31 cellular contexts compared by ENCODE assay signal in genomic region chr5:80937591-80937990, GRCh38. TPM values are rescaled to one million over a fixed set of nuclear protein-coding genes. Genes with fewer than 3 reads are reported as not detected.
A peak's percentile ranks its signal among the peaks of the same experiment; 100 is the strongest.
DNase-seq lines count a peak whose midpoint lies in the region; ATAC-seq and TF ChIP-seq lines count a peak whose summit lies in the region.
"Had no signal": no experiment of that assay in that cellular context is flagged by ENCODE, and none has a peak within 500 bp of the region (broad histone marks: within the 10 kb centered on the region; RNA-seq: fewer than 3 reads in every experiment).

No MANE protein-coding gene starts in this region.

- no peak overlapping the region for H3K4ac ChIP-seq in IMR-90 (ENCODE audit: low read depth, low read length)

- peaks cover under 1% of the 10 kb centered on the region for H3K9me3 Mint-ChIP-seq in nephron
- no peaks in the 10 kb centered on the region for H3K9me3 Mint-ChIP-seq in stimulated activated effector memory CD8-positive, alpha-beta T cell treated with anti-CD3 and anti-CD28 coated beads, Interleukin-12 subunit alpha, Interleukin-12 subunit beta, amount 100 ng/mL, for 72 hours
- H3K9me3 Mint-ChIP-seq: activated CD8-positive, alpha-beta T cell treated with anti-CD3 and anti-CD28 coated beads for 36 hours; neural crest cell had no signal

- CTCF ChIA-PET in IMR-90 (lab: Yijun Ruan, JAX) = no interaction called here

- no peak overlapping the region for H2AK9ac ChIP-seq in IMR-90 (replicated peaks; ENCODE audit: low read depth, low read length, poor library complexity)

- H3K36me3 ChIP-seq in IMR-90 (ENCODE audit: control insufficient read depth, insufficient read depth, low read length) = no peaks in the 10 kb centered on the region
- H3K36me3 ChIP-seq: breast epithelium, right lobe of liver, stomach, tibial artery had no signal

- no TSS peak for BruUV-seq in IMR-90 (replicated peaks; lab: Mats Ljungman, UMichigan)

- H3K4me3 ChIP-seq in IMR-90 (ENCODE audit: insufficient read depth, low read depth, low read length) (no peak overlapping the region), astrocyte of the spinal cord (ENCODE audit: low read depth, low read length) (no peak overlapping the region)
- H3K4me3 ChIP-seq: breast epithelium, GM23338, mucosa of descending colon, right lobe of liver, stomach, tibial artery had no signal

- no peak overlapping the region for H2BK20ac ChIP-seq in IMR-90 (ENCODE audit: low read depth, low read length)

- H3K4me3 Mint-ChIP-seq in nephron = no peak overlapping the region
- H3K4me3 Mint-ChIP-seq in stimulated activated effector memory CD8-positive, alpha-beta T cell treated with anti-CD3 and anti-CD28 coated beads, Interleukin-12 subunit alpha, Interleukin-12 subunit beta, amount 100 ng/mL, for 72 hours = no peak overlapping the region
- H3K4me3 Mint-ChIP-seq: activated CD8-positive, alpha-beta T cell treated with anti-CD3 and anti-CD28 coated beads for 36 hours; CD4-positive, CD25-positive, alpha-beta regulatory T cell; GM23338; IgD-negative memory B cell; neural crest cell had no signal

- ATAC-seq in IMR-90 (ENCODE audit: low read depth) (peak; percentile 72), HG03565 (IDR thresholded peaks at IDR 0.05; ENCODE audit: unreplicated experiment) (no peak)
- no peak for ATAC-seq in stimulated activated effector memory CD8-positive, alpha-beta T cell treated with anti-CD3 and anti-CD28 coated beads, Interleukin-12 subunit alpha, Interleukin-12 subunit beta, amount 100 ng/mL, for 72 hours
- ATAC-seq: activated CD8-positive, alpha-beta T cell treated with anti-CD3 and anti-CD28 coated beads for 36 hours; GM23338; mucosa of descending colon; right lobe of liver had no signal

- H4K8ac ChIP-seq in IMR-90 (ENCODE audit: low read depth in 2 of 2, low read length in 2 of 2) = no peak overlapping the region

- no peaks in the 10 kb centered on the region for H3K27me3 ChIP-seq in IMR-90 (ENCODE audit: control insufficient read depth, insufficient read depth, low read length)
- H3K27me3 ChIP-seq: breast epithelium, right lobe of liver, stomach, tibial artery had no signal

- POLR2A ChIA-PET in IMR-90 (lab: Charles Lee; ENCODE audit: unreplicated experiment) = no interaction called here

- no peaks in the 10 kb centered on the region for H3K36me3 Mint-ChIP-seq in nephron (ENCODE audit: low read depth)
- no peaks in the 10 kb centered on the region for H3K36me3 Mint-ChIP-seq in stimulated activated effector memory CD8-positive, alpha-beta T cell treated with anti-CD3 and anti-CD28 coated beads, Interleukin-12 subunit alpha, Interleukin-12 subunit beta, amount 100 ng/mL, for 72 hours
- H3K36me3 Mint-ChIP-seq: IgD-negative memory B cell had no signal

- WGBS in IMR-90 (ENCODE audit: extremely low coverage in 2 of 2, insufficient read length in 1 of 2), 2 experiments = no CpG with 5 or more reads among the region's 6 CpGs

- no peak overlapping the region for H3K14ac ChIP-seq in IMR-90 (replicated peaks; ENCODE audit: low read depth, low read length)

- TF ChIP-seq CTCF in IMR-90 (conservative IDR thresholded peaks at IDR 0.05; ENCODE audit: low read depth, low read length) (no peak), astrocyte of the spinal cord (IDR thresholded peaks at IDR 0.05; ENCODE audit: low read depth, low read length) (no peak), nephron (IDR thresholded peaks at IDR 0.05; ENCODE audit: unreplicated experiment in 3 of 3) (no peak)

- no peak overlapping the region for H2BK5ac ChIP-seq in IMR-90 (ENCODE audit: low read depth, low read length, poor library complexity, severe bottlenecking)

- no peak for TF ChIP-seq POLR2A in IMR-90 (IDR thresholded peaks at IDR 0.05; ENCODE audit: low read depth, low read length)

- H4K20me1 ChIP-seq in IMR-90 (ENCODE audit: insufficient read depth, low read length) = no peaks in the 10 kb centered on the region

- no peak overlapping the region for H3K9ac ChIP-seq in IMR-90 (ENCODE audit: low read depth, low read length)

- no peak overlapping the region for H3K23ac ChIP-seq in IMR-90 (ENCODE audit: low read depth, low read length)

- no peaks in the 10 kb centered on the region for H3K79me1 ChIP-seq in IMR-90 (ENCODE audit: low read depth in 1 of 2, low read length in 2 of 2)

- H3K27me3 Mint-ChIP-seq in nephron (ENCODE audit: low read depth) = peaks cover 5% of the 10 kb centered on the region
- H3K27me3 Mint-ChIP-seq: activated CD8-positive, alpha-beta T cell treated with anti-CD3 and anti-CD28 coated beads for 36 hours; CD4-positive, CD25-positive, alpha-beta regulatory T cell had no signal

- H4K5ac ChIP-seq in IMR-90 (ENCODE audit: low read depth, low read length) = no peak overlapping the region

- dilution Hi-C loops in IMR-90 (cut with HindIII; ENCODE audit: low sequenced_read_pairs, unreplicated experiment) = no loop called here

- peaks cover 2% of the 10 kb centered on the region; the same call in 1 of the 2 replicates for H3K4me1 ChIP-seq in IMR-90 (ENCODE audit: control insufficient read depth, insufficient read depth, low read length)
- H3K4me1 ChIP-seq: breast epithelium, right lobe of liver, stomach, tibial artery had no signal

- H3K56ac ChIP-seq in IMR-90 (ENCODE audit: extremely low read depth, insufficient read depth, low read length) = no peak overlapping the region

- TF ChIP-seq RAD21 in IMR-90 (IDR thresholded peaks at IDR 0.05; ENCODE audit: low read length) = no peak

- no peak overlapping the region for H2BK120ac ChIP-seq in IMR-90 (ENCODE audit: low read depth, low read length)

- peaks cover 6% of the 10 kb centered on the region for H3K4me1 Mint-ChIP-seq in nephron
- H3K4me1 Mint-ChIP-seq in stimulated activated effector memory CD8-positive, alpha-beta T cell treated with anti-CD3 and anti-CD28 coated beads, Interleukin-12 subunit alpha, Interleukin-12 subunit beta, amount 100 ng/mL, for 72 hours = peaks cover 11% of the 10 kb centered on the region
- H3K4me1 Mint-ChIP-seq: IgD-negative memory B cell, neural crest cell had no signal

- no peak overlapping the region for H3K27ac ChIP-seq in IMR-90 (ENCODE audit: insufficient read depth, low read length)
- H3K27ac ChIP-seq: breast epithelium, HL-60, right lobe of liver, stomach, tibial artery had no signal

- no peak overlapping the region for H3K18ac ChIP-seq in IMR-90 (ENCODE audit: low read depth, low read length)

- H4K91ac ChIP-seq in IMR-90 (ENCODE audit: insufficient read depth, low read depth, low read length) = no peak overlapping the region

- no peak overlapping the region for H3K4me2 ChIP-seq in IMR-90 (ENCODE audit: low read depth, low read length)
- H3K4me2 ChIP-seq: GM23338 had no signal

- H3K9me3 ChIP-seq in IMR-90 (ENCODE audit: control insufficient read depth, insufficient read depth, low read length) = no peaks in the 10 kb centered on the region
- H3K9me3 ChIP-seq: breast epithelium, mucosa of descending colon, right lobe of liver, stomach, tibial artery had no signal

- intact Hi-C loops in IMR-90 (cut with micrococcal nuclease) = no loop called here

- H2AFZ ChIP-seq in IMR-90 (replicated peaks; ENCODE audit: low read length, poor library complexity) = peak overlapping the region; percentile 39
- H2AFZ ChIP-seq: GM23338 had no signal

- H3K9me1 ChIP-seq in IMR-90 (ENCODE audit: insufficient read depth, low read length) = no peaks in the 10 kb centered on the region

- in situ Hi-C loops in IMR-90 (cut with MboI; ENCODE audit: low sequenced_read_pairs) (no loop called here), astrocyte of the spinal cord (cut with HindIII; ENCODE audit: low sequenced_read_pairs) (no loop called here)

- peak overlapping the region; percentile 6 to 79 (median 47) for H3K27ac Mint-ChIP-seq in nephron
- no peak overlapping the region for H3K27ac Mint-ChIP-seq in stimulated activated effector memory CD8-positive, alpha-beta T cell treated with anti-CD3 and anti-CD28 coated beads, Interleukin-12 subunit alpha, Interleukin-12 subunit beta, amount 100 ng/mL, for 72 hours
- H3K27ac Mint-ChIP-seq: activated CD8-positive, alpha-beta T cell treated with anti-CD3 and anti-CD28 coated beads for 36 hours; CD4-positive, CD25-positive, alpha-beta regulatory T cell; GM23338; IgD-negative memory B cell had no signal

- H2AK5ac ChIP-seq in IMR-90 (ENCODE audit: low read depth, low read length) = no peak overlapping the region

- no peak overlapping the region for H2BK15ac ChIP-seq in IMR-90 (ENCODE audit: low read depth, low read length)

- DNase-seq in EL (peak; percentile 59), IMR-90 (peak; percentile 31), astrocyte of the spinal cord (ENCODE audit: low read depth, low spot score) (peak; percentile 28), HuH-7.5 (ENCODE audit: low spot score) (no peak), islet precursor cell (no peak)
- DNase-seq in stimulated activated effector memory CD8-positive, alpha-beta T cell treated with anti-CD3 and anti-CD28 coated beads, Interleukin-12 subunit alpha, Interleukin-12 subunit beta, amount 100 ng/mL, for 72 hours (ENCODE audit: low spot score in 2 of 2) = no peak
- DNase-seq: activated CD4-positive, CD25-positive, alpha-beta regulatory T cell treated with anti-CD3 and anti-CD28 coated beads, Interleukin-2, amount 50 U/mL, for 72 hours; activated CD8-positive, alpha-beta T cell treated with anti-CD3 and anti-CD28 coated beads for 36 hours; activated gamma-delta T cell treated with Interleukin-2 at 50 U/mL for 16 hours; activated T-cell treated with anti-CD3 and anti-CD28 coated beads for 4 hours; CD4-positive, CD25-positive, alpha-beta regulatory T cell; effector memory CD4-positive, alpha-beta T cell; erythroblast; GDM1; mucosa of descending colon; NCI-H1105 treated with DMSO at 0.1 percent for 48 hours; NCI-H2029 treated with DMSO at 0.1 percent for 48 hours; NCI-H345; NCI-H774; right lobe of liver; Right ventricle myocardium superior; stimulated activated CD4-positive, alpha-beta T cell treated with anti-CD3 and anti-CD28 coated beads, Interleukin-15, amount 100 ng/mL, for 24 hours; stomach; tibial artery had no signal

TF ChIP-seq in IMR-90, 13 proteins besides CTCF, POLR2A, EP300 and RAD21 (continues in another document):
- TF ChIP-seq FOS (IDR thresholded peaks at IDR 0.05; ENCODE audit: low read depth, low read length) (no peak), MXI1 (IDR thresholded peaks at IDR 0.05; ENCODE audit: borderline replicate concordance, low read depth, low read length) (no peak), NFE2L2 (IDR thresholded peaks at IDR 0.05; ENCODE audit: low read depth, low read length) (no peak), MAFK (IDR thresholded peaks at IDR 0.05; ENCODE audit: low read depth, low read length) (no peak), MAZ (IDR thresholded peaks at IDR 0.05; ENCODE audit: borderline replicate concordance, low read depth, low read length) (no peak), CHD1 (IDR thresholded peaks at IDR 0.05; ENCODE audit: low read depth, low read length) (no peak), RCOR1 (IDR thresholded peaks at IDR 0.05; ENCODE audit: insufficient replicate concordance, low read length) (no peak), RFX5 (IDR thresholded peaks at IDR 0.05; ENCODE audit: low read depth, low read length) (no peak)

RNA-seq across cellular contexts. Expression of gene RASGRF2, which starts 22.6 kb away (rescaled TPM):
- total RNA-seq in IMR-90 (2012; rRNA removed) = 5.0 and 5.3 TPM in 2 replicates
- 2.9 and 3.0 TPM in 2 replicates for polyA plus RNA-seq in IMR-90 (2012; rRNA removed)
- 1.1 and 1.3 TPM in 2 replicates for polyA plus RNA-seq in IMR-90 (2012; cell fraction: cytosol; rRNA removed)
- polyA plus RNA-seq in IMR-90 (2012; cell fraction: nucleus; rRNA removed; ENCODE audit: low replicate concordance) = 2.3 and 7.5 TPM in 2 replicates

Comparison
In these comparisons a context has a peak if more than half of its experiments do, and no peak if none do; other contexts are left out.
1. DNase-seq: peak in EL (single experiment), IMR-90 (single experiment) and astrocyte of the spinal cord (single experiment); none in HuH-7.5 (single experiment), islet precursor cell (single experiment) and stimulated activated effector memory CD8-positive, alpha-beta T cell treated with anti-CD3 and anti-CD28 coated beads, Interleukin-12 subunit alpha, Interleukin-12 subunit beta, amount 100 ng/mL, for 72 hours (0 of 2).